Comparison of ENCODE assay signal across 25 cellular contexts in the genomic region with DNA sequence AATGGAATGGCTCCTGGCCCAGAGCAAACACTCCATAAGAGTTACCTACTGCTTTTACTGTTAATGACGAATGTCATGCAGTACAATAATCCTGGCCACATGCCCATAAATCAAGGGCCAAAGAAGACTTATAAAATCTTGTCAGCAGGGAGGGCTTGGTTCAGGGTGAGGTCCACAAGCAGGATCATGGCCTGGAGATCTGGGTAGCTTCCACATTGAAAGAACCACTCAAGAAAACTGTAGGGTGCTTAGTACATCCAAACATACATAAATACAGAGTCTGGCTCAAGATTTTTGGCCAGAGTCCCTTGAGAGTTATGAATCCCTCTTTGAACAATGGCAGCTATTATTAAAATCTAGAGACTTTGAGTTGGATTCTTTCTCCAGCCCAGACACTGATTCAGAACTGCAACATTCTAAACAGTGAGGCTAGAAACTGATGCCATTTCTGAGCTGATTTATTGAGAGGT.
DNase-seq lines count a peak whose midpoint lies in the region; ATAC-seq and TF ChIP-seq lines count a peak whose summit lies in the region.
"Had no signal": no experiment of that assay in that cellular context is flagged by ENCODE, and none has a peak within 500 bp of the region (broad histone marks: within the 10 kb centered on the region; RNA-seq: fewer than 3 reads in every experiment).

No MANE protein-coding gene starts in this region.

- no peaks in the 10 kb centered on the region for H3K36me3 ChIP-seq in GM23338 (ENCODE audit: insufficient read depth)
- H3K36me3 ChIP-seq: BE2C, cardiac muscle cell, gastrocnemius medialis, lower lobe of right lung, prostate gland, thyroid gland had no signal

- H3K27ac ChIP-seq in GM23338 (ENCODE audit: low read depth) = no peak overlapping the region
- H3K27ac ChIP-seq: cardiac muscle cell, gastrocnemius medialis, lower lobe of right lung, prostate gland, RWPE1, thyroid gland had no signal

- H3K79me2 ChIP-seq in GM23338 (replicated peaks; ENCODE audit: insufficient read depth) = no peaks in the 10 kb centered on the region

- no peak for ATAC-seq in stimulated activated memory B cell treated with anti-CD40 and anti-IgM and Interleukin-4, amounts not matched to agents 10 μg/mL and 1 μg/mL and 100 μg/mL, for 72 hours
- no peak for ATAC-seq in GM23338
- ATAC-seq: gastrocnemius medialis, lower lobe of right lung, WTC11 had no signal

- H3K4me3 ChIP-seq in cardiac fibroblast (replicated peaks in 1 of 2; ENCODE audit: low read depth in 2 of 2, low read length in 2 of 2) = no peak overlapping the region
- H3K4me3 ChIP-seq in GM23338 = no peak overlapping the region
- H3K4me3 ChIP-seq: cardiac muscle cell, gastrocnemius medialis, lower lobe of right lung, prostate gland, thyroid gland had no signal

- no peaks in the 10 kb centered on the region for H4K20me1 ChIP-seq in GM23338 (replicated peaks; ENCODE audit: insufficient read depth)

- H3K36me3 Mint-ChIP-seq in HFFc6 (ENCODE audit: low read depth) (no peaks in the 10 kb centered on the region), CD14-positive monocyte (no peaks in the 10 kb centered on the region), GM23338 (ENCODE audit: low read depth) (no peaks in the 10 kb centered on the region)
- no peaks in the 10 kb centered on the region for H3K36me3 Mint-ChIP-seq in stimulated activated memory B cell treated with anti-CD40 and anti-IgM and Interleukin-4, amounts not matched to agents 10 μg/mL and 1 μg/mL and 100 μg/mL, for 72 hours
- H3K36me3 Mint-ChIP-seq: WTC11 had no signal

- H3K27me3 Mint-ChIP-seq in HFFc6 (ENCODE audit: insufficient read depth) = peaks cover 18% of the 10 kb centered on the region
- peaks cover 4 to 14% (median 8%) of the 10 kb centered on the region in 3 donors for H3K27me3 Mint-ChIP-seq in CD14-positive monocyte (ENCODE audit: low read depth in 3 of 3)
- peaks cover 25% of the 10 kb centered on the region for H3K27me3 Mint-ChIP-seq in stimulated activated memory B cell treated with anti-CD40 and anti-IgM and Interleukin-4, amounts not matched to agents 10 μg/mL and 1 μg/mL and 100 μg/mL, for 72 hours
- no peaks in the 10 kb centered on the region for H3K27me3 Mint-ChIP-seq in GM23338 (ENCODE audit: insufficient read depth, low read depth, poor library complexity)

- H3K9me2 ChIP-seq in GM23338 (ENCODE audit: insufficient read depth) = peaks cover 8% of the 10 kb centered on the region; the same call in 1 of the 2 replicates

- H3K4me1 ChIP-seq in GM23338 (ENCODE audit: insufficient read depth) = no peaks in the 10 kb centered on the region
- H3K4me1 ChIP-seq: BE2C, Caco-2, gastrocnemius medialis, lower lobe of right lung, prostate gland had no signal

- H3K27me3 ChIP-seq in GM23338 (ENCODE audit: insufficient read depth) = no peaks in the 10 kb centered on the region
- H3K27me3 ChIP-seq: BE2C, cardiac muscle cell, gastrocnemius medialis, thyroid gland had no signal

- no peak overlapping the region for H3K27ac Mint-ChIP-seq in HFFc6
- H3K27ac Mint-ChIP-seq in CD14-positive monocyte = no peak overlapping the region
- no peak overlapping the region for H3K27ac Mint-ChIP-seq in stimulated activated memory B cell treated with anti-CD40 and anti-IgM and Interleukin-4, amounts not matched to agents 10 μg/mL and 1 μg/mL and 100 μg/mL, for 72 hours
- no peak overlapping the region for H3K27ac Mint-ChIP-seq in GM23338
- H3K27ac Mint-ChIP-seq: WTC11 had no signal

- DNase-seq in COLO829 (ENCODE audit: low spot score) = peak; percentile 91
- DNase-seq in HFFc6 = peak; percentile 1
- DNase-seq in cardiac fibroblast (ENCODE audit: low read depth in 2 of 2) = peak; percentile 61 to 81
- peak; percentile 5 for DNase-seq in left kidney (ENCODE audit: low read depth, low spot score)
- DNase-seq in CD14-positive monocyte (ENCODE audit: low spot score) = no peak
- DNase-seq in GM23338 (ENCODE audit: low spot score) = no peak
- no peak for DNase-seq in mesenteric fat pad (ENCODE audit: low spot score)
- DNase-seq: activated CD8-positive, alpha-beta memory T cell treated with anti-CD3 and anti-CD28 coated beads, Interleukin-2, amount 50 U/mL, for 48 hours; BE2C; Caco-2; dermis blood vessel endothelial cell; gastrocnemius medialis; lower lobe of right lung; NCI-H2171; NCI-H526; small intestine; stimulated activated CD4-positive, alpha-beta T cell treated with anti-CD3 and anti-CD28 coated beads, Interleukin-2, amount 100 ng/mL, for 48 hours; stimulated activated naive CD4-positive, alpha-beta T cell treated with Interleukin-2 at 50 U/mL for 16 hours; T-helper 9 cell; thyroid gland had no signal

- no peak overlapping the region for H3K4me2 ChIP-seq in GM23338

- no peaks in the 10 kb centered on the region for H3K9me3 Mint-ChIP-seq in HFFc6
- H3K9me3 Mint-ChIP-seq in CD14-positive monocyte = peaks cover 0 to 3% (median 0%) of the 10 kb centered on the region in 7 donors
- no peaks in the 10 kb centered on the region for H3K9me3 Mint-ChIP-seq in stimulated activated memory B cell treated with anti-CD40 and anti-IgM and Interleukin-4, amounts not matched to agents 10 μg/mL and 1 μg/mL and 100 μg/mL, for 72 hours
- no peaks in the 10 kb centered on the region for H3K9me3 Mint-ChIP-seq in GM23338

- intact Hi-C loops in CD14-positive monocyte (cut with micrococcal nuclease) = no loop called here

- H3K4me3 Mint-ChIP-seq in HFFc6 (no peak overlapping the region), CD14-positive monocyte (no peak overlapping the region), GM23338 (no peak overlapping the region)
- H3K4me3 Mint-ChIP-seq in stimulated activated memory B cell treated with anti-CD40 and anti-IgM and Interleukin-4, amounts not matched to agents 10 μg/mL and 1 μg/mL and 100 μg/mL, for 72 hours = no peak overlapping the region
- H3K4me3 Mint-ChIP-seq: WTC11 had no signal

- H3K4me1 Mint-ChIP-seq in HFFc6 (ENCODE audit: low read depth) (peaks cover 28% of the 10 kb centered on the region), CD14-positive monocyte (no peaks in the 10 kb centered on the region), GM23338 (no peaks in the 10 kb centered on the region)
- no peaks in the 10 kb centered on the region for H3K4me1 Mint-ChIP-seq in stimulated activated memory B cell treated with anti-CD40 and anti-IgM and Interleukin-4, amounts not matched to agents 10 μg/mL and 1 μg/mL and 100 μg/mL, for 72 hours
- H3K4me1 Mint-ChIP-seq: WTC11 had no signal

- H3F3A ChIP-seq in GM23338 (replicated peaks; ENCODE audit: low read depth) = no peaks in the 10 kb centered on the region

- TF ChIP-seq CTCF in HFFc6 (IDR thresholded peaks at IDR 0.05) (no peak), cardiac fibroblast (IDR thresholded peaks at IDR 0.05; ENCODE audit: low read depth, low read length) (no peak), CD14-positive monocyte (IDR thresholded peaks at IDR 0.05) (no peak), GM23338 (conservative IDR thresholded peaks at IDR 0.05; ENCODE audit: low read depth in 2 of 2) (no peak)

- no peak overlapping the region for H2AFZ ChIP-seq in GM23338

TF ChIP-seq in GM23338, 12 proteins besides CTCF, POLR2A, EP300 and RAD21 (continues in another document):
- no peak for TF ChIP-seq ZNF331 (CRISPR knock-in tag; IDR thresholded peaks at IDR 0.05; ENCODE audit: low read depth)
- TF ChIP-seq NANOG (IDR thresholded peaks at IDR 0.05; ENCODE audit: borderline replicate concordance) = no peak
- no peak for TF ChIP-seq EZH2phosphoT487 (IDR thresholded peaks at IDR 0.05; ENCODE audit: unreplicated experiment)
- TF ChIP-seq, protein P1, sequence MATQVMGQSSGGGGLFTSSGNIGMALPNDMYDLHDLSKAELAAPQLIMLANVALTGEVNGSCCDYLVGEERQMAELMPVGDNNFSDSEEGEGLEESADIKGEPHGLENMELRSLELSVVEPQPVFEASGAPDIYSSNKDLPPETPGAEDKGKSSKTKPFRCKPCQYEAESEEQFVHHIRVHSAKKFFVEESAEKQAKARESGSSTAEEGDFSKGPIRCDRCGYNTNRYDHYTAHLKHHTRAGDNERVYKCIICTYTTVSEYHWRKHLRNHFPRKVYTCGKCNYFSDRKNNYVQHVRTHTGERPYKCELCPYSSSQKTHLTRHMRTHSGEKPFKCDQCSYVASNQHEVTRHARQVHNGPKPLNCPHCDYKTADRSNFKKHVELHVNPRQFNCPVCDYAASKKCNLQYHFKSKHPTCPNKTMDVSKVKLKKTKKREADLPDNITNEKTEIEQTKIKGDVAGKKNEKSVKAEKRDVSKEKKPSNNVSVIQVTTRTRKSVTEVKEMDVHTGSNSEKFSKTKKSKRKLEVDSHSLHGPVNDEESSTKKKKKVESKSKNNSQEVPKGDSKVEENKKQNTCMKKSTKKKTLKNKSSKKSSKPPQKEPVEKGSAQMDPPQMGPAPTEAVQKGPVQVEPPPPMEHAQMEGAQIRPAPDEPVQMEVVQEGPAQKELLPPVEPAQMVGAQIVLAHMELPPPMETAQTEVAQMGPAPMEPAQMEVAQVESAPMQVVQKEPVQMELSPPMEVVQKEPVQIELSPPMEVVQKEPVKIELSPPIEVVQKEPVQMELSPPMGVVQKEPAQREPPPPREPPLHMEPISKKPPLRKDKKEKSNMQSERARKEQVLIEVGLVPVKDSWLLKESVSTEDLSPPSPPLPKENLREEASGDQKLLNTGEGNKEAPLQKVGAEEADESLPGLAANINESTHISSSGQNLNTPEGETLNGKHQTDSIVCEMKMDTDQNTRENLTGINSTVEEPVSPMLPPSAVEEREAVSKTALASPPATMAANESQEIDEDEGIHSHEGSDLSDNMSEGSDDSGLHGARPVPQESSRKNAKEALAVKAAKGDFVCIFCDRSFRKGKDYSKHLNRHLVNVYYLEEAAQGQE (IDR thresholded peaks at IDR 0.05; ENCODE audit: unreplicated experiment) = no peak

Comparison
In these comparisons a context has a peak if more than half of its experiments do, and no peak if none do; other contexts are left out.
1. DNase-seq: peak in COLO829 (single experiment), HFFc6 (single experiment), cardiac fibroblast (2 of 2) and left kidney (single experiment); none in CD14-positive monocyte (single experiment), GM23338 (single experiment) and mesenteric fat pad (single experiment).